ENCODE assay signal across 8 cellular contexts in the genomic region with DNA sequence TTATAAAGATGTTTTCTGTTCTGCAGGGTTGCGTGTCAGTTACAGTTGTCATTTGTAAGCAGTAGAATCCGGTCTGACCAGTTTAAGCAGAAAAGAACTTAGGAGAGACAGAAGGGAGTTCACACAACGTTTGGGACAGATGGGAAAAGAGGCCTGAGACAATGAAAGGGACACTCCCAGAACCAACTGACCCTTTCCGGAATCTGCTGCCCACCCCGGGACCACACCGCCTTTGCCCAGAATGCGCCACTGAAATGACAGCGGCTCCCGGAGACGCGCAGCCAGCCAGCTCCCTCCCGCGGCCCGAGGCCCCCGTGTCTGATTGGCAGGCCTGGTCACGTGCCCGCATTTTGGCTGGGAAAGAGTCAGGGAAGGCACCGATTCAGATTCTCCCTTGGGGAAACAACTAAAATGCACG.
DNase-seq lines count a peak whose midpoint lies in the region; ATAC-seq and TF ChIP-seq lines count a peak whose summit lies in the region.

No MANE protein-coding gene starts in this region.

- no peak for TF ChIP-seq RAD21 in HCT116 (IDR thresholded peaks at IDR 0.05; ENCODE audit: low read depth)

- H3K36me3 ChIP-seq in HCT116 (ENCODE audit: control insufficient read depth in 1 of 2, insufficient read depth in 2 of 2, low read length in 2 of 2) (no peaks in the 10 kb centered on the region), right lobe of liver (no peaks in the 10 kb centered on the region)

- no peak overlapping the region for H3K9ac ChIP-seq in HCT116 (ENCODE audit: low read length)

- TF ChIP-seq CTCF in HCT116 (IDR thresholded peaks at IDR 0.05 in 2 of 3, conservative IDR thresholded peaks at IDR 0.05 in 1 of 3; ENCODE audit: borderline replicate concordance in 1 of 3, insufficient read depth in 1 of 3, low read depth in 2 of 3, low read length in 2 of 3) (no peak), dorsolateral prefrontal cortex (IDR thresholded peaks at IDR 0.05 in 54 of 56, conservative IDR thresholded peaks at IDR 0.05 in 2 of 56; ENCODE audit: low read depth in 1 of 56, partially characterized antibody in 56 of 56) (peak in 33 of 56 donors; percentile 5 to 59 (median 30)), right lobe of liver (IDR thresholded peaks at IDR 0.05) (no peak)

- in situ Hi-C loops in Caki2 (cut with HindIII; ENCODE audit: low pct_unique_long_range_greater_than_20kb, low sequenced_read_pairs), result no loop called here

- no peaks in the 10 kb centered on the region for H4K20me1 ChIP-seq in HCT116 (ENCODE audit: insufficient read depth)

- ATAC-seq in HCT116 (peak; percentile 98), right lobe of liver (peak; percentile 97 to 100 (median 98))

- H2AFZ ChIP-seq in HCT116 (ENCODE audit: low read depth, low read length, poor library complexity, severe bottlenecking), result peak overlapping the region; percentile 100

- BruUV-seq in HCT116 (replicated peaks; lab: Mats Ljungman, UMichigan), result no TSS peak

- intact Hi-C loops in HCT116 (cut with micrococcal nuclease) (no loop called here), dorsolateral prefrontal cortex (cut with DNase I) (loop anchor here in 1 of 2 donors (10.0 kb wide), 1 partner anchor 890 kb away; a partner anchor contains a TSS), right lobe of liver (cut with DNase I) (no loop called here)

- RAD21 ChIA-PET in HCT116 (lab: Charles Lee; ENCODE audit: low non-redundant PET in 1 of 2, low total read pairs in 2 of 2, uncharacterized antibody in 2 of 2, unreplicated experiment in 2 of 2), result no interaction called here

- H3K4me1 ChIP-seq in HCT116 (ENCODE audit: control insufficient read depth in 1 of 2, insufficient read depth in 2 of 2, low read length in 2 of 2) (peaks cover 8 to 10% of the 10 kb centered on the region in 2 experiments; a peak in 3 of 4 replicates), right lobe of liver (no peaks in the 10 kb centered on the region)

- 6% methylated on average over 18 of the region's 19 CpGs for WGBS in right lobe of liver (ENCODE audit: insufficient coverage, low coverage, low lambda C conversion rate, missing lambda C conversion rate)

- CTCF ChIA-PET in HCT116 (lab: Charles Lee), result no interaction called here

- H3K9me3 ChIP-seq in HCT116 (ENCODE audit: control insufficient read depth in 1 of 2, insufficient read depth in 1 of 2, low read depth in 1 of 2, low read length in 2 of 2), result peaks cover 0 to 3% of the 10 kb centered on the region in 2 experiments; a peak in 1 of 4 replicates
- no peaks in the 10 kb centered on the region for H3K9me3 ChIP-seq in right lobe of liver

- no peaks in the 10 kb centered on the region for H3K27me3 ChIP-seq in HCT116 (ENCODE audit: insufficient read depth, low read length)
- no peaks in the 10 kb centered on the region for H3K27me3 ChIP-seq in dorsolateral prefrontal cortex
- H3K27me3 ChIP-seq in right lobe of liver, result no peaks in the 10 kb centered on the region

- no peak for TF ChIP-seq POLR2A in HCT116 (IDR thresholded peaks at IDR 0.05; ENCODE audit: borderline replicate concordance, extremely low read depth, insufficient read depth, insufficient read length)
- TF ChIP-seq POLR2A in right lobe of liver (IDR thresholded peaks at IDR 0.05), result no peak

- peak overlapping the region; percentile 83 for H3K4me2 ChIP-seq in HCT116 (ENCODE audit: low read length)

- DNase-seq in Caki2 (ENCODE audit: low read depth) (peak; percentile 14), HCT116 (ENCODE audit: low read depth, low spot score) (peak; percentile 28), NCI-H2196 treated with DMSO at 0.1 percent for 48 hours (lab: John Stamatoyannopoulos, UW; ENCODE audit: unreplicated experiment) (peak; percentile 71), dorsolateral prefrontal cortex (peak; percentile 31 to 88 (median 80)), right lobe of liver (peak; percentile 83 to 87 (median 86)), NOMO-1 treated with dmso at 0.1 percent for 144 hours (lab: John Stamatoyannopoulos, UW; ENCODE audit: unreplicated experiment) (no peak)
- peak; percentile 29 to 31 for DNase-seq in activated CD4-positive, alpha-beta T cell treated with anti-CD3 and anti-CD28 coated beads, Interleukin-2, amount 50 U/mL, for 4 hours
- DNase-seq in stimulated activated CD4-positive, alpha-beta T cell treated with anti-CD3 and anti-CD28 coated beads, Interleukin-4, amount 100 ng/mL, for 24 hours, result peak; percentile 64

- no peak overlapping the region for H3K27ac ChIP-seq in HCT116 (ENCODE audit: low read depth, low read length)
- peak overlapping the region in 32 of 59 donors; percentile 10 to 79 (median 56) for H3K27ac ChIP-seq in dorsolateral prefrontal cortex
- H3K27ac ChIP-seq in right lobe of liver, result peak overlapping the region in 1 of 3 donors; percentile 12

- H3K4me3 ChIP-seq in HCT116 (replicated peaks in 1 of 2; ENCODE audit: low read depth in 1 of 2, low read length in 2 of 2), result peak overlapping the region; percentile 44 to 55
- H3K4me3 ChIP-seq in dorsolateral prefrontal cortex, result peak overlapping the region; percentile 21 to 71 (median 51)
- peak overlapping the region; percentile 37 to 48 (median 47) for H3K4me3 ChIP-seq in right lobe of liver

- POLR2A ChIA-PET in HCT116 (lab: Charles Lee), result no interaction called here

- H3K79me2 ChIP-seq in HCT116 (ENCODE audit: insufficient read depth, low read length), result no peaks in the 10 kb centered on the region

- H3K9me2 ChIP-seq in HCT116 (ENCODE audit: insufficient read depth), result no peaks in the 10 kb centered on the region

TF ChIP-seq in HCT116, 20 proteins besides CTCF, POLR2A, EP300 and RAD21:
- TF ChIP-seq, protein P1, sequence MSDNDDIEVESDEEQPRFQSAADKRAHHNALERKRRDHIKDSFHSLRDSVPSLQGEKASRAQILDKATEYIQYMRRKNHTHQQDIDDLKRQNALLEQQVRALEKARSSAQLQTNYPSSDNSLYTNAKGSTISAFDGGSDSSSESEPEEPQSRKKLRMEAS (IDR thresholded peaks at IDR 0.05), result peak; percentile 71
- TF ChIP-seq, protein P2, sequence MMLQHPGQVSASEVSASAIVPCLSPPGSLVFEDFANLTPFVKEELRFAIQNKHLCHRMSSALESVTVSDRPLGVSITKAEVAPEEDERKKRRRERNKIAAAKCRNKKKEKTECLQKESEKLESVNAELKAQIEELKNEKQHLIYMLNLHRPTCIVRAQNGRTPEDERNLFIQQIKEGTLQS (IDR thresholded peaks at IDR 0.05), result no peak
- TF ChIP-seq CBX3 (IDR thresholded peaks at IDR 0.05; ENCODE audit: low read depth), result 0 out of 2 replicates have a peak, but pooled peaks have one; percentile 17
- TF ChIP-seq, protein P3, sequence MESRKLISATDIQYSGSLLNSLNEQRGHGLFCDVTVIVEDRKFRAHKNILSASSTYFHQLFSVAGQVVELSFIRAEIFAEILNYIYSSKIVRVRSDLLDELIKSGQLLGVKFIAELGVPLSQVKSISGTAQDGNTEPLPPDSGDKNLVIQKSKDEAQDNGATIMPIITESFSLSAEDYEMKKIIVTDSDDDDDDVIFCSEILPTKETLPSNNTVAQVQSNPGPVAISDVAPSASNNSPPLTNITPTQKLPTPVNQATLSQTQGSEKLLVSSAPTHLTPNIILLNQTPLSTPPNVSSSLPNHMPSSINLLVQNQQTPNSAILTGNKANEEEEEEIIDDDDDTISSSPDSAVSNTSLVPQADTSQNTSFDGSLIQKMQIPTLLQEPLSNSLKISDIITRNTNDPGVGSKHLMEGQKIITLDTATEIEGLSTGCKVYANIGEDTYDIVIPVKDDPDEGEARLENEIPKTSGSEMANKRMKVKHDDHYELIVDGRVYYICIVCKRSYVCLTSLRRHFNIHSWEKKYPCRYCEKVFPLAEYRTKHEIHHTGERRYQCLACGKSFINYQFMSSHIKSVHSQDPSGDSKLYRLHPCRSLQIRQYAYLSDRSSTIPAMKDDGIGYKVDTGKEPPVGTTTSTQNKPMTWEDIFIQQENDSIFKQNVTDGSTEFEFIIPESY (IDR thresholded peaks at IDR 0.05; ENCODE audit: extremely low read depth, insufficient replicate concordance, low read length), result no peak
- 0 out of 2 replicates have a peak, but pooled peaks have one; percentile 33 for TF ChIP-seq POLR2AphosphoS5 (IDR thresholded peaks at IDR 0.05; ENCODE audit: low read depth, low read length)
- peak; percentile 42 for TF ChIP-seq SP1 (IDR thresholded peaks at IDR 0.05; ENCODE audit: low read depth)

Comparison
In these comparisons a context has a peak if more than half of its experiments do, and no peak if none do; other contexts are left out.
1. CTCF ChIP-seq: peak in dorsolateral prefrontal cortex (33 of 56); none in HCT116 (0 of 3) and right lobe of liver (0 of 4).
2. Peak in every context shown above with its lines, with median percentiles within 50 percentile points of each other: H3K4me3 ChIP-seq.